20 cellular contexts compared by ENCODE assay signal in the genomic region with DNA sequence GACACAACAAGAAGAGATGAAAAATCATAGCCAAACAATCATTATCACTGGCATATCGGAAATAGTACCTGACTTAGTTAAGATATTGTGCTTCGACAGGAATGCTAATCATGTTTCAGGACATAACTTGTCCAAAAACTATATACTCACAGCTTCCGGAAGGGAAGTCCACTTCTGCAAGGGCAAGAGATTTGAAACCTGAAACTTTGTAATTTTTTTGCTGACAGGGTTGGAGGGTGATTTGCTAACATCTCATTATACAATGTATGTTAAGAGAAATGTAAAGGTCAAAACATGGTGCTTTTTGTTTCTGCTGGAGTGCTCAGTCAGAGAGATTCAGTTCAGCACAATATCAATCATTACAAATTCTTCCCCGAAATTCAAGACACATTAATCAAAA.
DNase-seq lines count a peak whose midpoint lies in the region; FAIRE-seq and TF ChIP-seq lines count a peak whose summit lies in the region.
"Had no signal": no experiment of that assay in that cellular context is flagged by ENCODE, and none has a peak within 500 bp of the region (broad histone marks: within the 10 kb centered on the region; RNA-seq: fewer than 3 reads in every experiment).

No MANE protein-coding gene starts in this region.

- no TSS peak for BruUV-seq in mammary epithelial cell (replicated peaks; lab: Mats Ljungman, UMichigan)
- no TSS peak for BruUV-seq in endothelial cell of umbilical vein (replicated peaks; lab: Mats Ljungman, UMichigan)

- TF ChIP-seq CTCF in mammary epithelial cell (conservative IDR thresholded peaks at IDR 0.05 in 1 of 2, IDR thresholded peaks at IDR 0.05 in 1 of 2; ENCODE audit: extremely low read depth in 1 of 2, insufficient read depth in 1 of 2, low read depth in 1 of 2, low read length in 2 of 2) = no peak
- TF ChIP-seq CTCF in breast epithelium (IDR thresholded peaks at IDR 0.05) = no peak
- TF ChIP-seq CTCF in RWPE1 (conservative IDR thresholded peaks at IDR 0.05; ENCODE audit: low read depth) = no peak
- TF ChIP-seq CTCF in endothelial cell of umbilical vein (IDR thresholded peaks at IDR 0.05; ENCODE audit: extremely low read depth in 1 of 2, insufficient read depth in 1 of 2, low read depth in 1 of 2, low read length in 2 of 2) = no peak
- no peak for TF ChIP-seq CTCF in keratinocyte (optimal IDR thresholded peaks at IDR 0.05 in 1 of 3, IDR thresholded peaks at IDR 0.05 in 1 of 3, conservative IDR thresholded peaks at IDR 0.05 in 1 of 3; ENCODE audit: extremely low read depth in 1 of 3, insufficient read depth in 2 of 3, low read length in 3 of 3)

- POLR2A ChIA-PET in RWPE1 (lab: Yijun Ruan, JAX; ENCODE audit: low non-redundant PET) (no interaction called here), endothelial cell of umbilical vein (lab: Charles Lee) (no interaction called here)

- FAIRE-seq in endothelial cell of umbilical vein (lab: Jason Lieb, UNC) (peak; percentile 47), keratinocyte (lab: Jason Lieb, UNC) (no peak)
- FAIRE-seq: G401.6, GM12892, H54 had no signal

- TF ChIP-seq POLR2A in breast epithelium (IDR thresholded peaks at IDR 0.05) (no peak), endothelial cell of umbilical vein (IDR thresholded peaks at IDR 0.05; ENCODE audit: low read depth, low read length) (no peak)

- H3K36me3 ChIP-seq in mammary epithelial cell (ENCODE audit: insufficient read depth, low read length) (no peaks in the 10 kb centered on the region), breast epithelium (no peaks in the 10 kb centered on the region), endothelial cell of umbilical vein (ENCODE audit: control insufficient read depth in 2 of 2, extremely low read depth in 1 of 2, insufficient read depth in 2 of 2, low read length in 2 of 2) (no peaks in the 10 kb centered on the region), keratinocyte (ENCODE audit: control insufficient read depth in 2 of 2, extremely low read depth in 1 of 2, insufficient read depth in 2 of 2, low read length in 2 of 2) (no peaks in the 10 kb centered on the region)
- H3K36me3 ChIP-seq: HAP-1 had no signal

- H3K4me3 ChIP-seq in mammary epithelial cell (replicated peaks in 1 of 3; ENCODE audit: insufficient read depth in 1 of 3, low read depth in 2 of 3, low read length in 3 of 3) = no peak overlapping the region
- no peak overlapping the region for H3K4me3 ChIP-seq in breast epithelium
- H3K4me3 ChIP-seq in endothelial cell of umbilical vein (replicated peaks in 1 of 3; ENCODE audit: insufficient read depth in 1 of 3, low read depth in 1 of 3, low read length in 3 of 3) = no peak overlapping the region
- H3K4me3 ChIP-seq in keratinocyte (ENCODE audit: control insufficient read depth in 2 of 3, extremely low read depth in 1 of 3, insufficient read depth in 2 of 3, low read depth in 1 of 3, low read length in 3 of 3) = peak overlapping the region in 2 of 3 experiments; percentile 17 to 26
- H3K4me3 ChIP-seq: HAP-1 had no signal

- H3K4me1 ChIP-seq in mammary epithelial cell (ENCODE audit: insufficient read depth, low read length) (no peaks in the 10 kb centered on the region), breast epithelium (no peaks in the 10 kb centered on the region), endothelial cell of umbilical vein (ENCODE audit: control insufficient read depth, extremely low read depth, insufficient read depth, low read length) (no peaks in the 10 kb centered on the region), keratinocyte (ENCODE audit: control insufficient read depth, extremely low read depth, insufficient read depth, low read length) (peaks cover 11% of the 10 kb centered on the region)
- H3K4me1 ChIP-seq: HAP-1 had no signal

- intact Hi-C loops in mammary epithelial cell (cut with micrococcal nuclease) = no loop called here
- intact Hi-C loops in breast epithelium (cut with DNase I; ENCODE audit: low total_unique reads) = no loop called here
- intact Hi-C loops in endothelial cell of umbilical vein (cut with micrococcal nuclease) = no loop called here

- in situ Hi-C loops in mammary epithelial cell (cut with MboI; ENCODE audit: low sequenced_read_pairs in 2 of 2) = no loop called here

- H3K9me3 ChIP-seq in mammary epithelial cell (replicated peaks; ENCODE audit: insufficient read depth, low read length) (no peaks in the 10 kb centered on the region), breast epithelium (no peaks in the 10 kb centered on the region), endothelial cell of umbilical vein (replicated peaks; ENCODE audit: control insufficient read depth, insufficient read depth, low read length) (no peaks in the 10 kb centered on the region), keratinocyte (ENCODE audit: control insufficient read depth, low read depth, low read length) (no peaks in the 10 kb centered on the region)
- H3K9me3 ChIP-seq: HAP-1 had no signal

- H3K79me2 ChIP-seq in mammary epithelial cell (ENCODE audit: insufficient read depth, low read length) (no peaks in the 10 kb centered on the region), endothelial cell of umbilical vein (ENCODE audit: control insufficient read depth, insufficient read depth, low read length) (no peaks in the 10 kb centered on the region), keratinocyte (ENCODE audit: control insufficient read depth, insufficient read depth, low read length) (no peaks in the 10 kb centered on the region)

- no peak overlapping the region for H2AFZ ChIP-seq in mammary epithelial cell (ENCODE audit: low read depth, low read length)
- H2AFZ ChIP-seq in endothelial cell of umbilical vein (ENCODE audit: low read depth, low read length) = no peak overlapping the region
- H2AFZ ChIP-seq in keratinocyte (ENCODE audit: control insufficient read depth, low read length) = peak overlapping the region; percentile 58

- DNase-seq in mammary epithelial cell = peak; percentile 7
- no peak for DNase-seq in breast epithelium (ENCODE audit: low spot score in 2 of 2)
- peak; percentile 15 for DNase-seq in RWPE1 (ENCODE audit: low spot score)
- no peak for DNase-seq in endothelial cell of umbilical vein (ENCODE audit: low read depth, low spot score)
- DNase-seq in keratinocyte (ENCODE audit: low read depth, low spot score) = no peak
- DNase-seq in dermis blood vessel endothelial cell = no peak
- DNase-seq in DMS153 (lab: John Stamatoyannopoulos, UW) = no peak
- no peak for DNase-seq in stimulated activated CD4-positive, alpha-beta T cell treated with anti-CD3 and anti-CD28 coated beads, Interleukin-2, amount 100 ng/mL, for 48 hours
- DNase-seq: 8988T; C1 segment of cervical spinal cord; Calu3; CD4-positive, alpha-beta memory T cell; COR-L47; DND-41; GOT3; HFFc6 had no signal

- H3K27me3 ChIP-seq in mammary epithelial cell (ENCODE audit: insufficient read depth, low read length) (no peaks in the 10 kb centered on the region), breast epithelium (no peaks in the 10 kb centered on the region), endothelial cell of umbilical vein (ENCODE audit: control insufficient read depth in 2 of 2, insufficient read depth in 2 of 2, low read length in 2 of 2) (no peaks in the 10 kb centered on the region), keratinocyte (ENCODE audit: control insufficient read depth, extremely low read depth, insufficient read depth, low read length) (no peaks in the 10 kb centered on the region)

- H3K9ac ChIP-seq in mammary epithelial cell (ENCODE audit: insufficient read depth, low read length) (no peak overlapping the region), endothelial cell of umbilical vein (replicated peaks; ENCODE audit: extremely low read depth, insufficient read depth, low read length) (no peak overlapping the region), keratinocyte (ENCODE audit: control insufficient read depth, extremely low read depth, insufficient read depth, low read length) (no peak overlapping the region)

- H3K27ac ChIP-seq in mammary epithelial cell (ENCODE audit: insufficient read depth, low read depth, low read length) (no peak overlapping the region), breast epithelium (no peak overlapping the region), RWPE1 (no peak overlapping the region), endothelial cell of umbilical vein (ENCODE audit: insufficient read depth, low read depth, low read length) (no peak overlapping the region), keratinocyte (ENCODE audit: control insufficient read depth, insufficient read depth, low read length) (no peak overlapping the region)

- CTCF ChIA-PET in mammary epithelial cell (lab: Charles Lee; ENCODE audit: low non-redundant PET) = no interaction called here
- CTCF ChIA-PET in RWPE1 (lab: Yijun Ruan, JAX) = no interaction called here
- CTCF ChIA-PET in endothelial cell of umbilical vein (lab: Charles Lee) = interaction anchor here (1.1 kb wide), 1 partner anchor 22 kb away, joined by 3 read pairs; no protein-coding TSS in a partner anchor

- H3K9me1 ChIP-seq in endothelial cell of umbilical vein (replicated peaks; ENCODE audit: control insufficient read depth, extremely low read depth, insufficient read depth, low read length) = no peaks in the 10 kb centered on the region
- no peaks in the 10 kb centered on the region for H3K9me1 ChIP-seq in keratinocyte (ENCODE audit: control insufficient read depth, extremely low read depth, insufficient read depth, low read length)

- dilution Hi-C loops in mammary epithelial cell (cut with HindIII; ENCODE audit: low sequenced_read_pairs) = no loop called here
- dilution Hi-C loops in endothelial cell of umbilical vein (cut with MboI; ENCODE audit: extremely low pct_ligation_motif_present, low sequenced_read_pairs) = no loop called here
- dilution Hi-C loops in keratinocyte (cut with MboI; ENCODE audit: extremely low pct_ligation_motif_present, low sequenced_read_pairs) = no loop called here

- H3K4me2 ChIP-seq in mammary epithelial cell (ENCODE audit: insufficient read depth, low read depth, low read length) (no peak overlapping the region), endothelial cell of umbilical vein (ENCODE audit: insufficient read depth, low read length) (no peak overlapping the region), keratinocyte (ENCODE audit: control insufficient read depth, extremely low read depth, insufficient read depth, low read depth, low read length) (peak overlapping the region; percentile 54)

- 70% methylated on average over 4 of the region's 4 CpGs for WGBS in mammary epithelial cell (ENCODE audit: low coverage, missing lambda C conversion rate)

- no peaks in the 10 kb centered on the region for H4K20me1 ChIP-seq in mammary epithelial cell (ENCODE audit: insufficient read depth, low read length)
- no peaks in the 10 kb centered on the region for H4K20me1 ChIP-seq in endothelial cell of umbilical vein (replicated peaks; ENCODE audit: control insufficient read depth, extremely low read depth, insufficient read depth, low read length)
- no peaks in the 10 kb centered on the region for H4K20me1 ChIP-seq in keratinocyte (ENCODE audit: control insufficient read depth, extremely low read depth, insufficient read depth, low read length)

TF ChIP-seq in endothelial cell of umbilical vein, 7 proteins besides CTCF, POLR2A, EP300 and RAD21 (continues in another document):
- TF ChIP-seq, protein P1, sequence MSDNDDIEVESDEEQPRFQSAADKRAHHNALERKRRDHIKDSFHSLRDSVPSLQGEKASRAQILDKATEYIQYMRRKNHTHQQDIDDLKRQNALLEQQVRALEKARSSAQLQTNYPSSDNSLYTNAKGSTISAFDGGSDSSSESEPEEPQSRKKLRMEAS (IDR thresholded peaks at IDR 0.05; ENCODE audit: insufficient read depth, insufficient read length) = no peak
- TF ChIP-seq MYC (IDR thresholded peaks at IDR 0.05; ENCODE audit: low read depth, low read length) = no peak

Comparison
In these comparisons a context has a peak if more than half of its experiments do, and no peak if none do; other contexts are left out.
1. DNase-seq: peak in mammary epithelial cell (single experiment) and RWPE1 (single experiment); none in breast epithelium (0 of 2), endothelial cell of umbilical vein (single experiment), keratinocyte (single experiment), dermis blood vessel endothelial cell (single experiment), DMS153 (single experiment) and stimulated activated CD4-positive, alpha-beta T cell treated with anti-CD3 and anti-CD28 coated beads, Interleukin-2, amount 100 ng/mL, for 48 hours (0 of 2).
2. H3K4me3 ChIP-seq: peak in keratinocyte (2 of 3); none in mammary epithelial cell (0 of 3), breast epithelium (0 of 3) and endothelial cell of umbilical vein (0 of 3).